ENCODE assay signal across 20 cellular contexts in genomic region chr1:1146026-1146425, GRCh38. TPM values are rescaled to one million over a fixed set of nuclear protein-coding genes. Genes with fewer than 3 reads are reported as not detected.
"Had no signal": no experiment of that assay in that cellular context is flagged by ENCODE, and none has a peak within 500 bp of the region (broad histone marks: within the 10 kb centered on the region; RNA-seq: fewer than 3 reads in every experiment).

No MANE protein-coding gene starts in this region.

- H3K27ac Mint-ChIP-seq: type B pancreatic cell had no signal

- H3K4me1 ChIP-seq: lower lobe of right lung had no signal

- ATAC-seq: foreskin keratinocyte; lower lobe of right lung; stimulated activated naive CD8-positive, alpha-beta T cell treated with anti-CD3 and anti-CD28 coated beads, Interleukin-15, amount 100 ng/mL, for 72 hours had no signal

- H3K36me3 ChIP-seq: brain microvascular endothelial cell, lower lobe of right lung had no signal

- H3K4me3 Mint-ChIP-seq: nephron progenitor cell, type B pancreatic cell had no signal

- H3K9me3 ChIP-seq: lower lobe of right lung had no signal

- H3K27me3 Mint-ChIP-seq: stimulated activated naive CD8-positive, alpha-beta T cell treated with anti-CD3 and anti-CD28 coated beads, Interleukin-15, amount 100 ng/mL, for 72 hours; type B pancreatic cell had no signal

- H3K4me3 ChIP-seq: lower lobe of right lung had no signal

- H3K9me3 Mint-ChIP-seq: nephron progenitor cell; stimulated activated naive CD8-positive, alpha-beta T cell treated with anti-CD3 and anti-CD28 coated beads, Interleukin-15, amount 100 ng/mL, for 72 hours; type B pancreatic cell had no signal

- H3K36me3 Mint-ChIP-seq: type B pancreatic cell had no signal

- H3K27me3 ChIP-seq: brain microvascular endothelial cell, foreskin keratinocyte had no signal

- H3K27ac ChIP-seq: brain microvascular endothelial cell, foreskin keratinocyte, lower lobe of right lung had no signal

- DNase-seq: activated naive CD4-positive, alpha-beta T cell; activated T-cell treated with anti-CD3 and anti-CD28 coated beads for 4 hours; aorta; brain microvascular endothelial cell; central memory CD4-positive, alpha-beta T cell; foreskin keratinocyte; glutamatergic neuron; hypothalamus; lower lobe of right lung; nephron progenitor cell; retina; stimulated activated CD4-positive, alpha-beta T cell treated with anti-CD3 and anti-CD28 coated beads, Interleukin-12 subunit alpha, Interleukin-12 subunit beta, amount 100 ng/mL, for 4 hours; stimulated activated CD4-positive, alpha-beta T cell treated with anti-CD3 and anti-CD28 coated beads, Interleukin-1b, Interleukin-23, amount 100 ng/mL, for 48 hours; stimulated activated naive CD8-positive, alpha-beta T cell treated with anti-CD3 and anti-CD28 coated beads, Interleukin-15, amount 100 ng/mL, for 72 hours; T-helper 9 cell had no signal

RNA-seq across cellular contexts. Expression of gene TTLL10, which starts 27.7 kb away (rescaled TPM):
- total RNA-seq: epithelial cell of proximal tubule, fibroblast of lung, foreskin keratinocyte, SK-MEL-5, temporal lobe had no signal
